In genomic region chr11:114159320-114159719, GRCh38 we compare ENCODE assay signal across 9 cellular contexts.
DNase-seq lines count a peak whose midpoint lies in the region; ATAC-seq lines count a peak whose summit lies in the region.
"Had no signal": no experiment of that assay in that cellular context is flagged by ENCODE, and none has a peak within 500 bp of the region (broad histone marks: within the 10 kb centered on the region; RNA-seq: fewer than 3 reads in every experiment).

No MANE protein-coding gene starts in this region.

- no peaks in the 10 kb centered on the region for H3K27me3 ChIP-seq in layer of hippocampus (ENCODE audit: control insufficient read depth, insufficient read depth, low read length)

- no peak for ATAC-seq in activated naive CD8-positive, alpha-beta T cell treated with anti-CD3 and anti-CD28 coated beads, Interleukin-2, amount 10 ng/mL, durations not matched to agents 7 days and 5 days (ENCODE audit: low read depth)
- no peak for ATAC-seq in stimulated activated memory B cell treated with anti-CD40 and anti-IgM and Interleukin-4, amounts not matched to agents 10 μg/mL and 1 μg/mL and 100 μg/mL, for 72 hours
- ATAC-seq in GM21619 (IDR thresholded peaks at IDR 0.05; ENCODE audit: unreplicated experiment): no peak
- ATAC-seq in HG02763 (IDR thresholded peaks at IDR 0.05; ENCODE audit: unreplicated experiment): no peak
- no peak for ATAC-seq in HG03432 (IDR thresholded peaks at IDR 0.05; ENCODE audit: unreplicated experiment)

- peaks cover 48% of the 10 kb centered on the region for H3K4me1 Mint-ChIP-seq in activated naive CD8-positive, alpha-beta T cell treated with anti-CD3 and anti-CD28 coated beads, Interleukin-2, amount 10 ng/mL, durations not matched to agents 7 days and 5 days
- H3K4me1 Mint-ChIP-seq in stimulated activated memory B cell treated with anti-CD40 and anti-IgM and Interleukin-4, amounts not matched to agents 10 μg/mL and 1 μg/mL and 100 μg/mL, for 72 hours: peaks cover 47% of the 10 kb centered on the region

- H3K36me3 Mint-ChIP-seq in activated naive CD8-positive, alpha-beta T cell treated with anti-CD3 and anti-CD28 coated beads, Interleukin-2, amount 10 ng/mL, durations not matched to agents 7 days and 5 days: peaks cover 11% of the 10 kb centered on the region
- H3K36me3 Mint-ChIP-seq in stimulated activated memory B cell treated with anti-CD40 and anti-IgM and Interleukin-4, amounts not matched to agents 10 μg/mL and 1 μg/mL and 100 μg/mL, for 72 hours: no peaks in the 10 kb centered on the region

- DNase-seq in DMS53 (lab: John Stamatoyannopoulos, UW): peak; percentile 61
- no peak for DNase-seq in DMS53 treated with DMSO at 0.1 percent for 48 hours (lab: John Stamatoyannopoulos, UW; ENCODE audit: unreplicated experiment)
- DNase-seq in activated naive CD8-positive, alpha-beta T cell treated with anti-CD3 and anti-CD28 coated beads, Interleukin-2, amount 10 ng/mL, durations not matched to agents 7 days and 5 days: no peak
- DNase-seq: 8988T had no signal

- POLR2A ChIA-PET in activated naive CD8-positive, alpha-beta T cell treated with anti-CD3 and anti-CD28 coated beads, Interleukin-2, amount 10 ng/mL, durations not matched to agents 7 days and 5 days (lab: Charles Lee): interaction anchor here (0.7 to 3.3 kb wide), 7 partner anchors 11 to 101 kb away, joined by 3 to 19 read pairs (median 5); no protein-coding TSS in a partner anchor

- peak overlapping the region; percentile 64 for H3K4me3 Mint-ChIP-seq in activated naive CD8-positive, alpha-beta T cell treated with anti-CD3 and anti-CD28 coated beads, Interleukin-2, amount 10 ng/mL, durations not matched to agents 7 days and 5 days
- H3K4me3 Mint-ChIP-seq in stimulated activated memory B cell treated with anti-CD40 and anti-IgM and Interleukin-4, amounts not matched to agents 10 μg/mL and 1 μg/mL and 100 μg/mL, for 72 hours: no peak overlapping the region

- H3K27me3 Mint-ChIP-seq in activated naive CD8-positive, alpha-beta T cell treated with anti-CD3 and anti-CD28 coated beads, Interleukin-2, amount 10 ng/mL, durations not matched to agents 7 days and 5 days: no peaks in the 10 kb centered on the region
- no peaks in the 10 kb centered on the region for H3K27me3 Mint-ChIP-seq in stimulated activated memory B cell treated with anti-CD40 and anti-IgM and Interleukin-4, amounts not matched to agents 10 μg/mL and 1 μg/mL and 100 μg/mL, for 72 hours

- H3K9me3 Mint-ChIP-seq in activated naive CD8-positive, alpha-beta T cell treated with anti-CD3 and anti-CD28 coated beads, Interleukin-2, amount 10 ng/mL, durations not matched to agents 7 days and 5 days: no peaks in the 10 kb centered on the region
- no peaks in the 10 kb centered on the region for H3K9me3 Mint-ChIP-seq in stimulated activated memory B cell treated with anti-CD40 and anti-IgM and Interleukin-4, amounts not matched to agents 10 μg/mL and 1 μg/mL and 100 μg/mL, for 72 hours

- peak overlapping the region; percentile 99 for H3K27ac ChIP-seq in layer of hippocampus (ENCODE audit: low read depth, low read length)

- peak overlapping the region; percentile 88 for H3K27ac Mint-ChIP-seq in activated naive CD8-positive, alpha-beta T cell treated with anti-CD3 and anti-CD28 coated beads, Interleukin-2, amount 10 ng/mL, durations not matched to agents 7 days and 5 days
- peak overlapping the region; percentile 72 for H3K27ac Mint-ChIP-seq in stimulated activated memory B cell treated with anti-CD40 and anti-IgM and Interleukin-4, amounts not matched to agents 10 μg/mL and 1 μg/mL and 100 μg/mL, for 72 hours
